In genomic region chr12:118103601-118104382, GRCh38 we compare ENCODE assay signal across 8 cellular contexts. TPM values are rescaled to one million over a fixed set of nuclear protein-coding genes. Genes with fewer than 3 reads are reported as not detected.
DNase-seq lines count a peak whose midpoint lies in the region; ATAC-seq and TF ChIP-seq lines count a peak whose summit lies in the region.

A gene with protein sequence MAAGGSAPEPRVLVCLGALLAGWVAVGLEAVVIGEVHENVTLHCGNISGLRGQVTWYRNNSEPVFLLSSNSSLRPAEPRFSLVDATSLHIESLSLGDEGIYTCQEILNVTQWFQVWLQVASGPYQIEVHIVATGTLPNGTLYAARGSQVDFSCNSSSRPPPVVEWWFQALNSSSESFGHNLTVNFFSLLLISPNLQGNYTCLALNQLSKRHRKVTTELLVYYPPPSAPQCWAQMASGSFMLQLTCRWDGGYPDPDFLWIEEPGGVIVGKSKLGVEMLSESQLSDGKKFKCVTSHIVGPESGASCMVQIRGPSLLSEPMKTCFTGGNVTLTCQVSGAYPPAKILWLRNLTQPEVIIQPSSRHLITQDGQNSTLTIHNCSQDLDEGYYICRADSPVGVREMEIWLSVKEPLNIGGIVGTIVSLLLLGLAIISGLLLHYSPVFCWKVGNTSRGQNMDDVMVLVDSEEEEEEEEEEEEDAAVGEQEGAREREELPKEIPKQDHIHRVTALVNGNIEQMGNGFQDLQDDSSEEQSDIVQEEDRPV (minus strand): TSS chr12:118104011. CDS start chr12:118103671, 340 bp downstream.

- H3K27ac ChIP-seq in liver (ENCODE audit: low read depth in 1 of 2, low read length in 2 of 2): peak within 1 kb of the TSS; percentile 54 to 69

- peak within 1 kb of the TSS in 1 of 2 donors; percentile 74 for H3K9ac ChIP-seq in liver (ENCODE audit: low read depth in 1 of 2, low read length in 2 of 2)

- H3K27me3 Mint-ChIP-seq in WTC11 (ENCODE audit: low read depth): no peaks in the 10 kb centered on the region
- peaks cover 23 to 25% of the 10 kb centered on the region in 2 donors for H3K27me3 Mint-ChIP-seq in effector memory CD8-positive, alpha-beta T cell

- peaks cover 12% of the 10 kb centered on the region for H3K36me3 Mint-ChIP-seq in WTC11
- H3K36me3 Mint-ChIP-seq in effector memory CD8-positive, alpha-beta T cell (ENCODE audit: insufficient read depth): peaks cover 5% of the 10 kb centered on the region

- ATAC-seq in GM18511 (IDR thresholded peaks at IDR 0.05; ENCODE audit: unreplicated experiment) (peak; percentile 58), WTC11 (peak; percentile 75), HG02840 (IDR thresholded peaks at IDR 0.05; ENCODE audit: low FRiP score, unreplicated experiment) (no peak)
- peak; percentile 74 for ATAC-seq in effector memory CD8-positive, alpha-beta T cell (replicated peaks)

- H3K9me3 ChIP-seq in liver (ENCODE audit: control insufficient read depth in 4 of 4, low read length in 3 of 4): no peaks in the 10 kb centered on the region

- H3K9me3 Mint-ChIP-seq in WTC11: no peaks in the 10 kb centered on the region
- no peaks in the 10 kb centered on the region for H3K9me3 Mint-ChIP-seq in effector memory CD8-positive, alpha-beta T cell

- peak in 1 of 2 donors; percentile 31 for TF ChIP-seq RAD21 in liver (IDR thresholded peaks at IDR 0.05)

- peak within 1 kb of the TSS; percentile 95 for H3K4me3 Mint-ChIP-seq in WTC11
- H3K4me3 Mint-ChIP-seq in effector memory CD8-positive, alpha-beta T cell: peak within 1 kb of the TSS; percentile 88 to 89

- peaks cover 39% of the 10 kb centered on the region for H3K4me1 Mint-ChIP-seq in WTC11
- H3K4me1 Mint-ChIP-seq in effector memory CD8-positive, alpha-beta T cell (ENCODE audit: low read depth in 2 of 2): peaks cover 6 to 10% of the 10 kb centered on the region in 2 donors

- H3K36me3 ChIP-seq in liver (ENCODE audit: control insufficient read depth in 4 of 4, insufficient read depth in 3 of 4, low read depth in 1 of 4, low read length in 3 of 4): peaks cover 0 to 1% (median 0%) of the 10 kb centered on the region in 4 donors

- H3K27ac Mint-ChIP-seq in WTC11: peak within 1 kb of the TSS; percentile 97
- peak within 1 kb of the TSS in 1 of 2 donors; percentile 35 for H3K27ac Mint-ChIP-seq in effector memory CD8-positive, alpha-beta T cell

- H3K4me3 ChIP-seq in liver (ENCODE audit: low read depth in 1 of 3, low read length in 3 of 3): peak within 1 kb of the TSS; percentile 51 to 83 (median 79)

- H3K27me3 ChIP-seq in liver (ENCODE audit: control insufficient read depth in 4 of 4, insufficient read depth in 4 of 4, low read length in 3 of 4): no peaks in the 10 kb centered on the region

- TF ChIP-seq CTCF in WTC11 (IDR thresholded peaks at IDR 0.05) (no peak), liver (IDR thresholded peaks at IDR 0.05; ENCODE audit: low read depth, low read length, missing input control) (no peak)

- DNase-seq in AG20443 (ENCODE audit: low spot score): peak; percentile 92
- peak; percentile 31 to 65 for DNase-seq in NCI-H1930 (lab: John Stamatoyannopoulos, UW)
- peak; percentile 68 for DNase-seq in WTC11 (ENCODE audit: low spot score)
- DNase-seq in effector memory CD8-positive, alpha-beta T cell: peak; percentile 9 to 20 (median 10)
- DNase-seq in stimulated activated CD8-positive, alpha-beta memory T cell treated with anti-CD3 and anti-CD28 coated beads, Interleukin-12 subunit alpha, Interleukin-12 subunit beta, amount 100 ng/mL, for 4 hours (ENCODE audit: low read depth): peak; percentile 2

- POLR2A ChIA-PET in WTC11 (lab: Charles Lee): interaction anchor here (0.6 to 2.2 kb wide), 6 partner anchors 12 to 111 kb away, joined by 3 to 12 read pairs (median 5); partner anchors contain the start of genes PEBP1 and WSB2

- WGBS in liver: under 1% methylated on average over 75 of the region's 75 CpGs

- CTCF ChIA-PET in WTC11 (lab: Charles Lee): interaction anchor here (1.8 to 3.8 kb wide), 3 partner anchors 16 to 272 kb away, joined by 7 to 16 read pairs (median 11); partner anchors contain the start of gene SUDS3

- peaks cover 0 to 15% (median 5%) of the 10 kb centered on the region in 4 donors for H3K4me1 ChIP-seq in liver (ENCODE audit: control insufficient read depth in 4 of 4, insufficient read depth in 4 of 4, low read length in 3 of 4)

TF ChIP-seq in WTC11, 78 proteins besides CTCF, POLR2A, EP300 and RAD21 (continues in another document):
- TF ChIP-seq SMAD4 (CRISPR knock-in tag; IDR thresholded peaks at IDR 0.05): no peak; the same call in 1 of the 2 replicates
- no peak for TF ChIP-seq ESRRA (CRISPR knock-in tag; IDR thresholded peaks at IDR 0.05; ENCODE audit: borderline replicate concordance)
- no peak for TF ChIP-seq ZNF121 (CRISPR knock-in tag; IDR thresholded peaks at IDR 0.05)
- TF ChIP-seq, protein P1, sequence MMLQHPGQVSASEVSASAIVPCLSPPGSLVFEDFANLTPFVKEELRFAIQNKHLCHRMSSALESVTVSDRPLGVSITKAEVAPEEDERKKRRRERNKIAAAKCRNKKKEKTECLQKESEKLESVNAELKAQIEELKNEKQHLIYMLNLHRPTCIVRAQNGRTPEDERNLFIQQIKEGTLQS (CRISPR knock-in tag; conservative IDR thresholded peaks at IDR 0.05): no peak
- TF ChIP-seq MYBL2 (CRISPR knock-in tag; IDR thresholded peaks at IDR 0.05): no peak; the same call in 1 of the 2 replicates
- 0 out of 2 replicates have a peak, but pooled peaks have one; percentile 67 for TF ChIP-seq JUN (CRISPR knock-in tag; IDR thresholded peaks at IDR 0.05)
- TF ChIP-seq, protein P2, sequence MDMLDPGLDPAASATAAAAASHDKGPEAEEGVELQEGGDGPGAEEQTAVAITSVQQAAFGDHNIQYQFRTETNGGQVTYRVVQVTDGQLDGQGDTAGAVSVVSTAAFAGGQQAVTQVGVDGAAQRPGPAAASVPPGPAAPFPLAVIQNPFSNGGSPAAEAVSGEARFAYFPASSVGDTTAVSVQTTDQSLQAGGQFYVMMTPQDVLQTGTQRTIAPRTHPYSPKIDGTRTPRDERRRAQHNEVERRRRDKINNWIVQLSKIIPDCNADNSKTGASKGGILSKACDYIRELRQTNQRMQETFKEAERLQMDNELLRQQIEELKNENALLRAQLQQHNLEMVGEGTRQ (CRISPR knock-in tag; IDR thresholded peaks at IDR 0.05): no peak
- TF ChIP-seq ATF1 (CRISPR knock-in tag; IDR thresholded peaks at IDR 0.05): 0 out of 2 replicates have a peak, but pooled peaks have one; percentile 42
- no peak for TF ChIP-seq NFATC4 (CRISPR knock-in tag; IDR thresholded peaks at IDR 0.05)
- no peak for TF ChIP-seq EMX1 (CRISPR knock-in tag; IDR thresholded peaks at IDR 0.05)
- TF ChIP-seq IRF2 (CRISPR knock-in tag; IDR thresholded peaks at IDR 0.05; ENCODE audit: borderline replicate concordance, low read depth): no peak

TF ChIP-seq in liver, 16 proteins besides CTCF, POLR2A, EP300 and RAD21:
- TF ChIP-seq, protein P3, sequence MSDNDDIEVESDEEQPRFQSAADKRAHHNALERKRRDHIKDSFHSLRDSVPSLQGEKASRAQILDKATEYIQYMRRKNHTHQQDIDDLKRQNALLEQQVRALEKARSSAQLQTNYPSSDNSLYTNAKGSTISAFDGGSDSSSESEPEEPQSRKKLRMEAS (IDR thresholded peaks at IDR 0.05): no peak
- TF ChIP-seq, protein P1 (IDR thresholded peaks at IDR 0.05): no peak
- TF ChIP-seq TAF1 (conservative IDR thresholded peaks at IDR 0.05) (no peak), NR2F2 (IDR thresholded peaks at IDR 0.05) (no peak), SP1 (IDR thresholded peaks at IDR 0.05) (peak; percentile 21), GABPA (IDR thresholded peaks at IDR 0.05 in 1 of 2, conservative IDR thresholded peaks at IDR 0.05 in 1 of 2) (no peak), YY1 (IDR thresholded peaks at IDR 0.05) (peak; percentile 51)
- TF ChIP-seq, protein P4, sequence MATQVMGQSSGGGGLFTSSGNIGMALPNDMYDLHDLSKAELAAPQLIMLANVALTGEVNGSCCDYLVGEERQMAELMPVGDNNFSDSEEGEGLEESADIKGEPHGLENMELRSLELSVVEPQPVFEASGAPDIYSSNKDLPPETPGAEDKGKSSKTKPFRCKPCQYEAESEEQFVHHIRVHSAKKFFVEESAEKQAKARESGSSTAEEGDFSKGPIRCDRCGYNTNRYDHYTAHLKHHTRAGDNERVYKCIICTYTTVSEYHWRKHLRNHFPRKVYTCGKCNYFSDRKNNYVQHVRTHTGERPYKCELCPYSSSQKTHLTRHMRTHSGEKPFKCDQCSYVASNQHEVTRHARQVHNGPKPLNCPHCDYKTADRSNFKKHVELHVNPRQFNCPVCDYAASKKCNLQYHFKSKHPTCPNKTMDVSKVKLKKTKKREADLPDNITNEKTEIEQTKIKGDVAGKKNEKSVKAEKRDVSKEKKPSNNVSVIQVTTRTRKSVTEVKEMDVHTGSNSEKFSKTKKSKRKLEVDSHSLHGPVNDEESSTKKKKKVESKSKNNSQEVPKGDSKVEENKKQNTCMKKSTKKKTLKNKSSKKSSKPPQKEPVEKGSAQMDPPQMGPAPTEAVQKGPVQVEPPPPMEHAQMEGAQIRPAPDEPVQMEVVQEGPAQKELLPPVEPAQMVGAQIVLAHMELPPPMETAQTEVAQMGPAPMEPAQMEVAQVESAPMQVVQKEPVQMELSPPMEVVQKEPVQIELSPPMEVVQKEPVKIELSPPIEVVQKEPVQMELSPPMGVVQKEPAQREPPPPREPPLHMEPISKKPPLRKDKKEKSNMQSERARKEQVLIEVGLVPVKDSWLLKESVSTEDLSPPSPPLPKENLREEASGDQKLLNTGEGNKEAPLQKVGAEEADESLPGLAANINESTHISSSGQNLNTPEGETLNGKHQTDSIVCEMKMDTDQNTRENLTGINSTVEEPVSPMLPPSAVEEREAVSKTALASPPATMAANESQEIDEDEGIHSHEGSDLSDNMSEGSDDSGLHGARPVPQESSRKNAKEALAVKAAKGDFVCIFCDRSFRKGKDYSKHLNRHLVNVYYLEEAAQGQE (IDR thresholded peaks at IDR 0.05): peak; percentile 84

RNA-seq across cellular contexts. Expression of the gene that starts here (rescaled TPM):
- total RNA-seq in WTC11 (2021) (69.7 to 82.5 TPM (median 74.4 TPM) in 3 replicates), liver (10 to 100 TPM in 1 of 2 donors, 1 to 10 TPM in 1; 9.8 to 16.4 TPM)
- 10 to 100 TPM; 11.2 to 12.2 TPM for polyA plus RNA-seq in liver

Comparison
In these comparisons a context has a peak if more than half of its experiments do, and no peak if none do; other contexts are left out.
1. DNase-seq: peak in every context shown above with its lines; median percentile 92 in AG20443; 68 in WTC11; 48 in NCI-H1930; 10 in effector memory CD8-positive, alpha-beta T cell; 2 in stimulated activated CD8-positive, alpha-beta memory T cell treated with anti-CD3 and anti-CD28 coated beads, Interleukin-12 subunit alpha, Interleukin-12 subunit beta, amount 100 ng/mL, for 4 hours.